In genomic region chr18:36141576-36141975, GRCh38 we compare ENCODE assay signal across 21 cellular contexts. TPM values are rescaled to one million over a fixed set of nuclear protein-coding genes. Genes with fewer than 3 reads are reported as not detected.
"Had no signal": no experiment of that assay in that cellular context is flagged by ENCODE, and none has a peak within 500 bp of the region (broad histone marks: within the 10 kb centered on the region; RNA-seq: fewer than 3 reads in every experiment).

No MANE protein-coding gene starts in this region.

- H3K4me3 Mint-ChIP-seq: activated B cell treated with CpG ODN at 0.5 μM for 24 hours; activated CD4-positive, alpha-beta T cell treated with anti-CD3 and anti-CD28 coated beads, Interleukin-2, amount 10 ng/mL, durations not matched to agents 24 days and 14 days; activated CD8-positive, alpha-beta memory T cell treated with anti-CD3 and anti-CD28 coated beads, Interleukin-2, amount 10 ng/mL, durations not matched to agents 7 days and 5 days; activated CD8-positive, alpha-beta T cell treated with anti-CD3 and anti-CD28 coated beads for 36 hours; activated naive CD4-positive, alpha-beta T cell treated with anti-CD3 and anti-CD28 coated beads for 36 hours; memory B cell; T-helper 1 cell treated with Interleukin-12 subunit alpha and Interleukin-12 subunit beta and Interleukin-4 antibody, amounts not matched to agents 30 μg/mL and 1 μg/mL, for 36 hours had no signal

- ATAC-seq: activated CD8-positive, alpha-beta memory T cell treated with anti-CD3 and anti-CD28 coated beads, Interleukin-2, amount 10 ng/mL, durations not matched to agents 7 days and 5 days; activated CD8-positive, alpha-beta T cell treated with anti-CD3 and anti-CD28 coated beads for 36 hours; foreskin keratinocyte; left colon; right cardiac atrium had no signal

- H3K4me1 Mint-ChIP-seq: memory B cell had no signal

- H3K9me3 Mint-ChIP-seq: activated B cell treated with CpG ODN at 0.5 μM for 24 hours; activated CD4-positive, alpha-beta T cell treated with anti-CD3 and anti-CD28 coated beads, Interleukin-2, amount 10 ng/mL, durations not matched to agents 24 days and 14 days; activated CD8-positive, alpha-beta T cell treated with anti-CD3 and anti-CD28 coated beads for 36 hours; activated naive CD4-positive, alpha-beta T cell treated with anti-CD3 and anti-CD28 coated beads for 36 hours; memory B cell; T-helper 1 cell treated with Interleukin-12 subunit alpha and Interleukin-12 subunit beta and Interleukin-4 antibody, amounts not matched to agents 30 μg/mL and 1 μg/mL, for 36 hours had no signal

- H3K27ac Mint-ChIP-seq: activated B cell treated with CpG ODN at 0.5 μM for 24 hours; activated CD4-positive, alpha-beta T cell treated with anti-CD3 and anti-CD28 coated beads, Interleukin-2, amount 10 ng/mL, durations not matched to agents 24 days and 14 days; activated CD8-positive, alpha-beta memory T cell treated with anti-CD3 and anti-CD28 coated beads, Interleukin-2, amount 10 ng/mL, durations not matched to agents 7 days and 5 days; activated CD8-positive, alpha-beta T cell treated with anti-CD3 and anti-CD28 coated beads for 36 hours; activated naive CD4-positive, alpha-beta T cell treated with anti-CD3 and anti-CD28 coated beads for 36 hours; T-helper 1 cell treated with Interleukin-12 subunit alpha and Interleukin-12 subunit beta and Interleukin-4 antibody, amounts not matched to agents 30 μg/mL and 1 μg/mL, for 36 hours had no signal

- H3K27me3 Mint-ChIP-seq: activated B cell treated with CpG ODN at 0.5 μM for 24 hours; activated CD4-positive, alpha-beta T cell treated with anti-CD3 and anti-CD28 coated beads, Interleukin-2, amount 10 ng/mL, durations not matched to agents 24 days and 14 days; activated CD8-positive, alpha-beta memory T cell treated with anti-CD3 and anti-CD28 coated beads, Interleukin-2, amount 10 ng/mL, durations not matched to agents 7 days and 5 days; activated CD8-positive, alpha-beta T cell treated with anti-CD3 and anti-CD28 coated beads for 36 hours; memory B cell had no signal

- DNase-seq: activated B cell treated with CpG ODN at 0.5 μM for 24 hours; activated CD4-positive, alpha-beta T cell treated with anti-CD3 and anti-CD28 coated beads, Interleukin-2, amount 10 ng/mL, durations not matched to agents 24 days and 14 days; activated CD8-positive, alpha-beta memory T cell treated with anti-CD3 and anti-CD28 coated beads, Interleukin-2, amount 10 ng/mL, durations not matched to agents 7 days and 5 days; activated CD8-positive, alpha-beta T cell treated with anti-CD3 and anti-CD28 coated beads for 36 hours; activated naive CD4-positive, alpha-beta T cell treated with anti-CD3 and anti-CD28 coated beads for 36 hours; activated T-cell treated with anti-CD3 and anti-CD28 coated beads for 4 hours; aorta; brain microvascular endothelial cell; central memory CD4-positive, alpha-beta T cell; effector memory CD4-positive, alpha-beta T cell; foreskin keratinocyte; left colon; nucleus accumbens; right cardiac atrium; stimulated activated CD4-positive, alpha-beta T cell treated with anti-CD3 and anti-CD28 coated beads, Interleukin-12 subunit alpha, Interleukin-12 subunit beta, amount 100 ng/mL, for 4 hours; stimulated activated CD4-positive, alpha-beta T cell treated with anti-CD3 and anti-CD28 coated beads, Interleukin-4, amount 100 ng/mL, for 4 hours; T1000; transverse colon; uterus had no signal

RNA-seq across cellular contexts. Expression of gene MOCOS, which starts 45.7 kb away (rescaled TPM):
- total RNA-seq: activated naive CD4-positive, alpha-beta T cell treated with anti-CD3 and anti-CD28 coated beads for 36 hours had no signal
